7 cellular contexts compared by ENCODE assay signal in genomic region chr3:126081618-126082333, GRCh38. TPM values are rescaled to one million over a fixed set of nuclear protein-coding genes. Genes with fewer than 3 reads are reported as not detected.
DNase-seq lines count a peak whose midpoint lies in the region; ATAC-seq, FAIRE-seq and TF ChIP-seq lines count a peak whose summit lies in the region.

No MANE protein-coding gene starts in this region.

- 0 out of 2 replicates have a peak, but pooled peaks cover 6% of the 10 kb centered on the region for H3F3A ChIP-seq in DOHH2 (ENCODE audit: control insufficient read depth, insufficient read depth)

- H3K27me3 Mint-ChIP-seq in IgD-negative memory B cell = no peaks in the 10 kb centered on the region
- H3K27me3 Mint-ChIP-seq in astrocyte (ENCODE audit: low read depth, unreplicated experiment) = no peaks in the 10 kb centered on the region

- H3K4me1 Mint-ChIP-seq in IgD-negative memory B cell (peaks cover 4 to 12% (median 7%) of the 10 kb centered on the region in 3 donors), astrocyte (ENCODE audit: low read depth, unreplicated experiment) (peaks cover 2% of the 10 kb centered on the region)

- no peaks in the 10 kb centered on the region for H3K9me3 Mint-ChIP-seq in IgD-negative memory B cell
- peaks cover 4% of the 10 kb centered on the region for H3K9me3 Mint-ChIP-seq in astrocyte (ENCODE audit: unreplicated experiment)

- H3K36me3 ChIP-seq in DOHH2 (ENCODE audit: control insufficient read depth, low read length) (peaks cover 3% of the 10 kb centered on the region; the same call in 1 of the 2 replicates), astrocyte (ENCODE audit: insufficient read depth, low read length) (no peaks in the 10 kb centered on the region)

- H3K4me3 Mint-ChIP-seq in IgD-negative memory B cell (peak overlapping the region; percentile 63 to 76 (median 70)), astrocyte (ENCODE audit: unreplicated experiment) (no peak overlapping the region)

- H4K20me1 ChIP-seq in DOHH2 (ENCODE audit: control insufficient read depth, insufficient read depth, low read depth, low read length) (no peaks in the 10 kb centered on the region), astrocyte (ENCODE audit: insufficient read depth, low read length) (peaks cover 6% of the 10 kb centered on the region)

- no peak overlapping the region for H2AFZ ChIP-seq in astrocyte (ENCODE audit: low read depth, low read length)

- H3K36me3 Mint-ChIP-seq in IgD-negative memory B cell (peaks cover 5% of the 10 kb centered on the region), astrocyte (ENCODE audit: low read depth, unreplicated experiment) (peaks cover 2% of the 10 kb centered on the region)

- H3K27me3 ChIP-seq in DOHH2 (ENCODE audit: control insufficient read depth, low read length) = no peaks in the 10 kb centered on the region
- no peaks in the 10 kb centered on the region for H3K27me3 ChIP-seq in astrocyte (ENCODE audit: insufficient read depth, low read length)

- no peaks in the 10 kb centered on the region for H3K9me2 ChIP-seq in DOHH2 (replicated peaks; ENCODE audit: control insufficient read depth, low read length)

- H3K27ac ChIP-seq in DOHH2 (ENCODE audit: low read depth, low read length) (no peak overlapping the region), astrocyte (ENCODE audit: low read depth, low read length) (no peak overlapping the region)

- no peak overlapping the region for H3K27ac Mint-ChIP-seq in IgD-negative memory B cell
- no peak overlapping the region for H3K27ac Mint-ChIP-seq in astrocyte (ENCODE audit: unreplicated experiment)

- H3K9me3 ChIP-seq in DOHH2 (ENCODE audit: control insufficient read depth, insufficient read depth, low read length) (no peaks in the 10 kb centered on the region), astrocyte (ENCODE audit: insufficient read depth, low read depth, low read length) (no peaks in the 10 kb centered on the region)

- H3K79me2 ChIP-seq in DOHH2 (ENCODE audit: control insufficient read depth, low read length) (peaks cover 14% of the 10 kb centered on the region), astrocyte (ENCODE audit: insufficient read depth, low read length) (peaks cover 4% of the 10 kb centered on the region)

- no peak for ATAC-seq in GM18502 (IDR thresholded peaks at IDR 0.05; ENCODE audit: poor library complexity, unreplicated experiment)

- peak; percentile 45 for TF ChIP-seq CTCF in DOHH2 (IDR thresholded peaks at IDR 0.05; ENCODE audit: low read depth, low read length, poor library complexity, severe bottlenecking)
- peak; percentile 22 for TF ChIP-seq CTCF in astrocyte (IDR thresholded peaks at IDR 0.05; ENCODE audit: insufficient read depth, low read depth, low read length)

- FAIRE-seq in astrocyte (lab: Jason Lieb, UNC) = no peak

- no peak overlapping the region for H3K9ac ChIP-seq in astrocyte (ENCODE audit: low read length)

- peaks cover 24% of the 10 kb centered on the region for H3K4me1 ChIP-seq in DOHH2 (ENCODE audit: control insufficient read depth, low read length)
- H3K4me1 ChIP-seq in astrocyte (ENCODE audit: insufficient read depth, low read length) = peaks cover 4% of the 10 kb centered on the region

- DNase-seq in astrocyte (ENCODE audit: low read depth) (peak; percentile 57), lung microvascular endothelial cell (ENCODE audit: low read depth in 2 of 2) (peak; percentile 34 to 37), hippocampal formation (lab: John Stamatoyannopoulos, UW) (no peak), SKM-1 (lab: John Stamatoyannopoulos, UW; ENCODE audit: unreplicated experiment) (no peak)

- H3K4me2 ChIP-seq in DOHH2 (ENCODE audit: low read length) (no peak overlapping the region), astrocyte (ENCODE audit: low read length) (no peak overlapping the region)

- H3K4me3 ChIP-seq in DOHH2 (ENCODE audit: low read length) = no peak overlapping the region
- H3K4me3 ChIP-seq in astrocyte (ENCODE audit: insufficient read depth, low read depth, low read length) = no peak overlapping the region

RNA-seq across cellular contexts. Expression of gene SLC41A3, which starts 2.1 kb away (rescaled TPM):
- 18.1 TPM for polyA plus RNA-seq in IgD-negative memory B cell
- total RNA-seq in astrocyte (27.8 and 31.6 TPM in 2 replicates), lung microvascular endothelial cell (66.5 and 123 TPM in 2 replicates)

Comparison
In these comparisons a context has a peak if more than half of its experiments do, and no peak if none do; other contexts are left out.
1. DNase-seq: peak in astrocyte (single experiment) and lung microvascular endothelial cell (2 of 2); none in hippocampal formation (0 of 2) and SKM-1 (single experiment).